In genomic region chr10:114685456-114685855, GRCh38 we compare ENCODE assay signal across 13 cellular contexts. TPM values are rescaled to one million over a fixed set of nuclear protein-coding genes. Genes with fewer than 3 reads are reported as not detected.
DNase-seq lines count a peak whose midpoint lies in the region; ATAC-seq and TF ChIP-seq lines count a peak whose summit lies in the region.
"Had no signal": no experiment of that assay in that cellular context is flagged by ENCODE, and none has a peak within 500 bp of the region (broad histone marks: within the 10 kb centered on the region; RNA-seq: fewer than 3 reads in every experiment).

No MANE protein-coding gene starts in this region.

- H3K18ac ChIP-seq in mesenchymal stem cell (ENCODE audit: low read depth in 1 of 2, low read length in 2 of 2) = peak overlapping the region; percentile 15 to 74

- TF ChIP-seq EP300 in suprapubic skin (IDR thresholded peaks at IDR 0.05) = no peak

- H2AK5ac ChIP-seq in mesenchymal stem cell (ENCODE audit: low read length, severe bottlenecking) = no peak overlapping the region

- CTCF ChIA-PET in RWPE1 (lab: Yijun Ruan, JAX) = interaction anchor here (0.6 to 1.0 kb wide), 2 partner anchors 13 to 136 kb away, joined by 4 to 7 read pairs; partner anchors contain the start of gene FHIP2A

- peak overlapping the region; percentile 77 for H3K9ac ChIP-seq in mesenchymal stem cell (ENCODE audit: low read length)

- H4K91ac ChIP-seq in mesenchymal stem cell (ENCODE audit: low read length) = no peak overlapping the region

- H3K79me1 ChIP-seq in mesenchymal stem cell (replicated peaks; ENCODE audit: low read length, poor library complexity, severe bottlenecking) = peaks cover 7% of the 10 kb centered on the region

- H3K27ac ChIP-seq in RWPE1 = peak overlapping the region; percentile 63
- H3K27ac ChIP-seq in esophagus (ENCODE audit: low read depth in 2 of 2, low read length in 1 of 2) = peak overlapping the region; percentile 19 to 76
- H3K27ac ChIP-seq in mesenchymal stem cell (ENCODE audit: low read length, poor library complexity, severe bottlenecking) = peak overlapping the region; percentile 74
- H3K27ac ChIP-seq in suprapubic skin = peak overlapping the region; percentile 89

- H3K27me3 ChIP-seq in esophagus (ENCODE audit: control insufficient read depth in 1 of 2, insufficient read depth in 2 of 2, low read length in 2 of 2) (no peaks in the 10 kb centered on the region), mesenchymal stem cell (ENCODE audit: control insufficient read depth in 1 of 2, insufficient read depth in 1 of 2, low read length in 2 of 2) (no peaks in the 10 kb centered on the region), suprapubic skin (no peaks in the 10 kb centered on the region)

- DNase-seq in RWPE1 (ENCODE audit: low spot score) (no peak), mesenchymal stem cell (peak; percentile 15), suprapubic skin (ENCODE audit: low spot score in 2 of 2) (no peak), NCI-H774 (lab: John Stamatoyannopoulos, UW) (no peak)
- DNase-seq: activated CD4-positive, CD25-positive, alpha-beta regulatory T cell; activated T-cell treated with anti-CD3 and anti-CD28 coated beads, Interleukin-2, amount 50 U/mL, for 48 hours; immature natural killer cell; NCI-H2227 treated with DMSO at 0.1 percent for 48 hours; posterior cingulate gyrus had no signal

- H3K4me1 ChIP-seq in esophagus (ENCODE audit: control insufficient read depth in 2 of 2, insufficient read depth in 2 of 2, low read length in 1 of 2) (peaks cover 0 to 8% of the 10 kb centered on the region in 2 donors), mesenchymal stem cell (ENCODE audit: control insufficient read depth, insufficient read depth, low read depth, low read length) (peaks cover 14% of the 10 kb centered on the region), suprapubic skin (peaks cover 57% of the 10 kb centered on the region)

- no peak overlapping the region for H2BK5ac ChIP-seq in mesenchymal stem cell (ENCODE audit: low read depth, low read length, poor library complexity, severe bottlenecking)

- H3K4me3 ChIP-seq in esophagus (ENCODE audit: low read depth in 1 of 2, low read length in 2 of 2) = no peak overlapping the region
- peak overlapping the region in 1 of 2 experiments; percentile 60 for H3K4me3 ChIP-seq in mesenchymal stem cell (ENCODE audit: insufficient read depth in 1 of 2, low read depth in 1 of 2, low read length in 2 of 2)
- peak overlapping the region; percentile 41 for H3K4me3 ChIP-seq in suprapubic skin

- 54 to 71% methylated on average over 5 of the region's 5 CpGs for WGBS in esophagus, 2 donors
- 61% methylated on average over 4 of the region's 5 CpGs for WGBS in mesenchymal stem cell
- WGBS in suprapubic skin = 48% methylated on average over 5 of the region's 5 CpGs

- no peak overlapping the region for H3K14ac ChIP-seq in mesenchymal stem cell (ENCODE audit: low read length in 2 of 2)

- no peaks in the 10 kb centered on the region for H3K9me3 ChIP-seq in esophagus (ENCODE audit: control insufficient read depth in 2 of 2, insufficient read depth in 1 of 2, low read depth in 1 of 2, low read length in 1 of 2)
- no peaks in the 10 kb centered on the region for H3K9me3 ChIP-seq in mesenchymal stem cell (ENCODE audit: control insufficient read depth, low read length)
- H3K9me3 ChIP-seq in suprapubic skin = no peaks in the 10 kb centered on the region

- TF ChIP-seq CTCF in RWPE1 (conservative IDR thresholded peaks at IDR 0.05; ENCODE audit: low read depth) (no peak), suprapubic skin (IDR thresholded peaks at IDR 0.05) (no peak)

- TF ChIP-seq POLR2A in suprapubic skin (IDR thresholded peaks at IDR 0.05) = no peak

- no peak overlapping the region for H3K4ac ChIP-seq in mesenchymal stem cell (ENCODE audit: low read depth in 1 of 2, low read length in 2 of 2)

- H2BK12ac ChIP-seq in mesenchymal stem cell (ENCODE audit: low read length in 2 of 2) = peak overlapping the region in 1 of 2 experiments; percentile 65

- no peaks in the 10 kb centered on the region for H3K36me3 ChIP-seq in esophagus (ENCODE audit: control insufficient read depth in 2 of 2, insufficient read depth in 2 of 2, low read length in 1 of 2)
- no peaks in the 10 kb centered on the region for H3K36me3 ChIP-seq in mesenchymal stem cell (ENCODE audit: control insufficient read depth in 1 of 2, insufficient read depth in 2 of 2, low read depth in 1 of 2, low read length in 2 of 2)
- H3K36me3 ChIP-seq in suprapubic skin = no peaks in the 10 kb centered on the region

- H2AFZ ChIP-seq in mesenchymal stem cell (ENCODE audit: low read depth, low read length) = no peak overlapping the region

- H2BK15ac ChIP-seq in mesenchymal stem cell (ENCODE audit: low read depth, poor library complexity, severe bottlenecking) = no peak overlapping the region

- H4K8ac ChIP-seq in mesenchymal stem cell (ENCODE audit: low read length) = peak overlapping the region; percentile 49

- H2BK120ac ChIP-seq in mesenchymal stem cell (ENCODE audit: low read depth, low read length) = no peak overlapping the region

- POLR2A ChIA-PET in RWPE1 (lab: Yijun Ruan, JAX; ENCODE audit: low non-redundant PET) = no interaction called here

- H3K23ac ChIP-seq in mesenchymal stem cell (ENCODE audit: low read length in 2 of 2) = no peak overlapping the region

- H3K4me2 ChIP-seq in mesenchymal stem cell (ENCODE audit: low read length, poor library complexity, severe bottlenecking) = no peak overlapping the region

- ATAC-seq in HG03045 (IDR thresholded peaks at IDR 0.05; ENCODE audit: unreplicated experiment) (no peak), GM19395 (IDR thresholded peaks at IDR 0.05; ENCODE audit: unreplicated experiment) (no peak), HG03135 (IDR thresholded peaks at IDR 0.05; ENCODE audit: unreplicated experiment) (no peak)

RNA-seq across cellular contexts. Expression of gene ABLIM1, which starts 27.4 kb away (rescaled TPM):
- polyA plus RNA-seq in esophagus = 100 to 1,000 TPM; 104 to 121 TPM
- 6.7 TPM for polyA plus RNA-seq in mesenchymal stem cell (2013, experiment 1 of 2)
- 5.9 TPM for polyA plus RNA-seq in mesenchymal stem cell (2013, experiment 2 of 2)
- 100 to 1,000 TPM; 156 to 278 (median 213) TPM for total RNA-seq in suprapubic skin
